In genomic region chr15:38671675-38672141, GRCh38 we compare ENCODE assay signal across 1 cellular context.
TF ChIP-seq lines count a peak whose summit lies in the region.

No MANE protein-coding gene starts in this region.

TF ChIP-seq in H1, 55 proteins besides CTCF, POLR2A, EP300 and RAD21 (continued from another document):
- TF ChIP-seq E2F6 (IDR thresholded peaks at IDR 0.05) (no peak), RXRA (IDR thresholded peaks at IDR 0.05; ENCODE audit: insufficient read depth, low read depth, low read length) (no peak), FOSL1 (IDR thresholded peaks at IDR 0.05; ENCODE audit: insufficient read depth, low read depth, low read length) (no peak), CHD2 (IDR thresholded peaks at IDR 0.05; ENCODE audit: low read length) (no peak), KDM5A (IDR thresholded peaks at IDR 0.05; ENCODE audit: low read length) (no peak), TAF7 (optimal IDR thresholded peaks at IDR 0.05; ENCODE audit: borderline replicate concordance, low read depth, low read length) (no peak), SUZ12 (IDR thresholded peaks at IDR 0.05; ENCODE audit: low read length) (no peak), TEAD4 (IDR thresholded peaks at IDR 0.05; ENCODE audit: low read depth, low read length) (no peak)
